ENCODE assay signal across 8 cellular contexts in the genomic region with DNA sequence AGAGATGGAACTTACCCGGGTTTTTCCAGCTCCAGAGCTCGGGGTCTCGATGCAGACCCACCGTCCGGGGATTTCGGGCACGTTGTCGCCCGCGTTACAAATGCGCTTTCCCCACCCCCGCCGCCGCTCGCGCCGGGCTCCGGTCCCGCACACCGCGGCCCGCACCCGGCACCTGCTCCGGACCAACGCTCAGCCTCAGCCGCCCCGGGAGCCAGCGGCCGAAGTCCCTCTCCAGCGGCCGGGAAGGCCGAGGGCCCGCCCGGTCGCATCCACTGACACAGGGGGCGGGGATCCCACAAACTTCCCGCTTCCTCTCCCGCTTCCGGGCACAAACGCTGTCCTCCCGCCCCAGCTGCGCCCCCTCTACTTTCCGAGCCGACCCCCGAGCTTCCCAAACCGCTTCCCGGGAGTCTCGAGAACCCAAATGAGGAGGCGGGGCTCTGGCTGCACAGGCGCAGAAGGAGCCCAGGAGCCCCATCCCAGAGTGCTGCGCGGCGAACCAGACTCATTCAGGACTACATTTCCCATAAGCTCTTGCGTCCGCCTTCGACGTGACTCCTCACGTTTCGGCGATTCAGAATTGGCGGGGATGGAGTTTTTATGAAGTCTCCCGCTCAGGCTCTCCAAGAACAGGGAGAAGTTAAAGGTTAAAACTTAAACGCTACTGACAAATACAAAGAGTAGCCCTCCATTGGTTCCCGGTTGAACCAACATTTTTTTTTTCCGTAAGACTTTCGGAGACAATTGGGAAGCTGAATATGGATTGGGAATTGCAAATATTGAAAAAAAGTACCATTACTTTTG. TPM values are rescaled to one million over a fixed set of nuclear protein-coding genes. Genes with fewer than 3 reads are reported as not detected.
A peak's percentile ranks its signal among the peaks of the same experiment; 100 is the strongest.
DNase-seq lines count a peak whose midpoint lies in the region; ATAC-seq, FAIRE-seq and TF ChIP-seq lines count a peak whose summit lies in the region.

Gene ZNF782, minus strand, starts transcription at position 442 of the 804 bp plus-strand sequence. CDS start 2,553 bp downstream, outside the sequence.

- no peaks in the 10 kb centered on the region for H3K9me3 ChIP-seq in left ventricle myocardium inferior (replicated peaks)
- no peaks in the 10 kb centered on the region for H3K9me3 ChIP-seq in upper lobe of right lung

- H3K27ac ChIP-seq in left ventricle myocardium inferior (replicated peaks) (peak within 1 kb of the TSS; percentile 87), upper lobe of right lung (peak within 1 kb of the TSS; percentile 72)

- H3K4me1 ChIP-seq in left ventricle myocardium inferior: peaks cover 39% of the 10 kb centered on the region
- peaks cover 22% of the 10 kb centered on the region for H3K4me1 ChIP-seq in upper lobe of right lung

- H3K36me3 ChIP-seq in left ventricle myocardium inferior: no peaks in the 10 kb centered on the region
- H3K36me3 ChIP-seq in upper lobe of right lung: no peaks in the 10 kb centered on the region

- TF ChIP-seq CTCF in left ventricle myocardium inferior (IDR thresholded peaks at IDR 0.05; ENCODE audit: borderline replicate concordance) (no peak), upper lobe of right lung (IDR thresholded peaks at IDR 0.05) (no peak)

- H3K27ac Mint-ChIP-seq in T-cell: peak within 1 kb of the TSS; percentile 97 to 99

- ATAC-seq in HG02852 (IDR thresholded peaks at IDR 0.05; ENCODE audit: unreplicated experiment) (peak; percentile 91), T-cell (replicated peaks in 1 of 4) (peak; percentile 93 to 94 (median 93)), upper lobe of right lung (peak; percentile 98)

- TF ChIP-seq POLR2A in GM12892 (IDR thresholded peaks at IDR 0.05; ENCODE audit: low read depth, low read length): peak; percentile 41; the same call in 1 of the 2 replicates

- no peaks in the 10 kb centered on the region for H3K9me3 Mint-ChIP-seq in T-cell

- H3K36me3 Mint-ChIP-seq in T-cell: peaks cover 10% of the 10 kb centered on the region

- FAIRE-seq in GM12892 (lab: Jason Lieb, UNC): peak; percentile 79

- CTCF ChIA-PET in T-cell (lab: Charles Lee): interaction anchor here (0.6 to 1.8 kb wide), 11 partner anchors 21 to 762 kb away, joined by 3 to 6 read pairs (median 4); partner anchors contain the start of gene TDRD7 (in 1 of the 2)

- no peaks in the 10 kb centered on the region for H3K27me3 ChIP-seq in left ventricle myocardium inferior (ENCODE audit: low read depth)
- no peaks in the 10 kb centered on the region for H3K27me3 ChIP-seq in upper lobe of right lung

- intact Hi-C loops in left ventricle myocardium inferior (cut with micrococcal nuclease): no loop called here
- intact Hi-C loops in posterior vena cava (cut with DNase I): loop anchor here in 1 of 2 donors (10.0 kb wide), 1 partner anchor 541 kb away; no protein-coding TSS in a partner anchor
- intact Hi-C loops in upper lobe of right lung (cut with DNase I): no loop called here

- H3K4me3 ChIP-seq in left ventricle myocardium inferior: peak within 1 kb of the TSS; percentile 89
- peak within 1 kb of the TSS; percentile 88 for H3K4me3 ChIP-seq in upper lobe of right lung

- POLR2A ChIA-PET in T-cell (lab: Charles Lee): interaction anchor here (0.6 to 1.5 kb wide), 4 partner anchors 11 to 779 kb away, joined by 3 to 7 read pairs (median 4); partner anchors contain the start of genes NCBP1 (in 2 of the 2) and TSTD2 (in 2 of the 2)

- peak within 1 kb of the TSS; percentile 98 to 100 (median 100) for H3K4me3 Mint-ChIP-seq in T-cell

- H3K27me3 Mint-ChIP-seq in T-cell: no peaks in the 10 kb centered on the region

- DNase-seq in GM12892 (ENCODE audit: insufficient read length): peak; percentile 58
- DNase-seq in NCI-H146 (lab: John Stamatoyannopoulos, UW): peak; percentile 91
- peak; percentile 64 to 83 (median 77) for DNase-seq in T-cell
- peak; percentile 89 for DNase-seq in amniotic stem cell (lab: John Stamatoyannopoulos, UW)
- peak; percentile 93 for DNase-seq in left ventricle myocardium inferior
- peak; percentile 97 for DNase-seq in posterior vena cava (ENCODE audit: low spot score)
- peak; percentile 95 for DNase-seq in upper lobe of right lung

- peaks cover 46 to 51% (median 48%) of the 10 kb centered on the region in 3 donors for H3K4me1 Mint-ChIP-seq in T-cell

RNA-seq across cellular contexts. Expression of gene ZNF782, which starts in this region (rescaled TPM):
- polyA plus RNA-seq in GM12892 (2012; ENCODE audit: missing spikeins): 3.7 TPM
- 10 to 100 TPM in 2 of 5 donors, 1 to 10 TPM in 3; 8.8 to 16.2 (median 9.5) TPM for total RNA-seq in T-cell
- total RNA-seq in left ventricle myocardium inferior: 3.7 TPM
- total RNA-seq in posterior vena cava: 1 to 10 TPM; 5.8 to 6.4 TPM
- total RNA-seq in upper lobe of right lung: 4.5 TPM

Comparison
In these comparisons a context has a peak if more than half of its experiments do, and no peak if none do; other contexts are left out.
1. Peak in every context shown above with its lines: DNase-seq, ATAC-seq, H3K4me3 ChIP-seq and H3K27ac ChIP-seq.